Comparison of ENCODE assay signal across 14 cellular contexts in the genomic region with DNA sequence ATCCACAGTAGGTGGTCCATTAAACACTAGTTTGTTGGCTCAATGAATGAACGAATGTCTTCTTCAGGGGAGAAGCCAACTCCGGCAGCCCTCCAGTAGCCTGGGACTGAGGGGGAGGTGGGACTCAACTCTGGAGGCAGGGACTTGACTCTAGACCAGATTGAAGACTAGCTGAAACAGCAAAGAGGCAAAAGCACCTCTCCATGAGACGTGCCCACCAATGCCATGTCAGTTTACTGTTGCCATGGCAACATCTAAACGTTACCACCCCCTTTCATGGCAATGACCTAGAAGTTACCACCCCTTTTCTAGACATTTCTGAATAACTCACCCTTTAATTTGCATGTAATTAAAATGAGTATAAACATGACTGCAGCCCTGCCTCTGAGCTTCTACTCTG.
A peak's percentile ranks its signal among the peaks of the same experiment; 100 is the strongest.
DNase-seq lines count a peak whose midpoint lies in the region; ATAC-seq, FAIRE-seq and TF ChIP-seq lines count a peak whose summit lies in the region.
"Had no signal": no experiment of that assay in that cellular context is flagged by ENCODE, and none has a peak within 500 bp of the region (broad histone marks: within the 10 kb centered on the region; RNA-seq: fewer than 3 reads in every experiment).

No MANE protein-coding gene starts in this region.

- POLR2A ChIA-PET in HepG2 (lab: Yijun Ruan, JAX), result no interaction called here

- H3K27me3 Mint-ChIP-seq in endothelial cell (ENCODE audit: unreplicated experiment), result peaks cover 5% of the 10 kb centered on the region
- H3K27me3 Mint-ChIP-seq in neural progenitor cell (ENCODE audit: insufficient read depth, low read depth), result peaks cover 8% of the 10 kb centered on the region

- H3K36me3 ChIP-seq in HepG2 (replicated peaks in 1 of 2; ENCODE audit: control insufficient read depth in 1 of 2, insufficient read depth in 2 of 2, low read length in 2 of 2), result no peaks in the 10 kb centered on the region
- no peaks in the 10 kb centered on the region for H3K36me3 ChIP-seq in right lobe of liver
- no peaks in the 10 kb centered on the region for H3K36me3 ChIP-seq in Karpas-422 (ENCODE audit: insufficient read depth, low read length)
- no peaks in the 10 kb centered on the region for H3K36me3 ChIP-seq in neural progenitor cell
- no peaks in the 10 kb centered on the region for H3K36me3 ChIP-seq in gastroesophageal sphincter
- no peaks in the 10 kb centered on the region for H3K36me3 ChIP-seq in thyroid gland
- H3K36me3 ChIP-seq: BE2C had no signal

- TF ChIP-seq EP300 in HepG2 (IDR thresholded peaks at IDR 0.05; ENCODE audit: low read depth in 2 of 2, low read length in 2 of 2), result no peak
- no peak for TF ChIP-seq EP300 in HepG2 (CRISPR knock-in tag; IDR thresholded peaks at IDR 0.05; ENCODE audit: borderline replicate concordance)
- no peak for TF ChIP-seq EP300 in gastroesophageal sphincter (IDR thresholded peaks at IDR 0.05)

- H3F3A ChIP-seq in neural progenitor cell (ENCODE audit: low read depth), result no peaks in the 10 kb centered on the region

- ATAC-seq in HepG2 (no peak), right lobe of liver (no peak), gastroesophageal sphincter (no peak), HG03039 (IDR thresholded peaks at IDR 0.05; ENCODE audit: unreplicated experiment) (no peak)

- no peak overlapping the region for H3K9ac ChIP-seq in HepG2 (ENCODE audit: insufficient read depth, low read depth, low read length)
- H3K9ac ChIP-seq in Karpas-422 (ENCODE audit: low read length), result no peak overlapping the region
- H3K9ac ChIP-seq in neural progenitor cell, result no peak overlapping the region

- no peak overlapping the region for H3K27ac ChIP-seq in HepG2 (ENCODE audit: extremely low read length, insufficient read depth, low read length)
- no peak overlapping the region for H3K27ac ChIP-seq in right lobe of liver
- no peak overlapping the region for H3K27ac ChIP-seq in Karpas-422 (ENCODE audit: low read length)
- no peak overlapping the region for H3K27ac ChIP-seq in neural progenitor cell
- no peak overlapping the region for H3K27ac ChIP-seq in gastroesophageal sphincter
- H3K27ac ChIP-seq in thyroid gland, result no peak overlapping the region
- H3K27ac ChIP-seq: C4-2B had no signal

- 7% methylated on average over 4 of the region's 4 CpGs for WGBS in HepG2 (ENCODE audit: low lambda C conversion rate)
- 53% methylated on average over 4 of the region's 4 CpGs for WGBS in right lobe of liver (ENCODE audit: insufficient coverage, low coverage, low lambda C conversion rate, missing lambda C conversion rate)
- 48 to 52% methylated on average over 2 to 4 of the region's 4 CpGs for WGBS in gastroesophageal sphincter (ENCODE audit: low coverage in 1 of 2), 2 donors
- 74 to 76% methylated on average over 4 of the region's 4 CpGs for WGBS in thyroid gland, 2 donors

- H3K4me2 ChIP-seq in HepG2 (ENCODE audit: low read depth, low read length) (no peak overlapping the region), Karpas-422 (ENCODE audit: low read depth, low read length, poor library complexity, severe bottlenecking) (no peak overlapping the region), neural progenitor cell (no peak overlapping the region)

- CTCF ChIA-PET in HepG2 (lab: Yijun Ruan, JAX; ENCODE audit: low intra/inter-chr PET ratio, low total read pairs), result no interaction called here

- H3K79me2 ChIP-seq in HepG2 (ENCODE audit: insufficient read depth, low read length) (no peaks in the 10 kb centered on the region), Karpas-422 (ENCODE audit: low read length) (no peaks in the 10 kb centered on the region), neural progenitor cell (ENCODE audit: low read depth) (no peaks in the 10 kb centered on the region)

- H3K36me3 Mint-ChIP-seq in endothelial cell (ENCODE audit: low read depth, unreplicated experiment) (no peaks in the 10 kb centered on the region), neural progenitor cell (no peaks in the 10 kb centered on the region)
- H3K36me3 Mint-ChIP-seq: CD4-positive, alpha-beta memory T cell had no signal

- H3K4me3 ChIP-seq in HepG2 (replicated peaks in 1 of 3; ENCODE audit: insufficient read depth in 1 of 3, low read depth in 2 of 3, low read length in 3 of 3) (no peak overlapping the region), right lobe of liver (no peak overlapping the region), Karpas-422 (ENCODE audit: low read length) (no peak overlapping the region), neural progenitor cell (no peak overlapping the region), gastroesophageal sphincter (no peak overlapping the region), thyroid gland (replicated peaks in 1 of 3) (no peak overlapping the region)

- TF ChIP-seq CTCF in HepG2 (CRISPR knock-in tag; IDR thresholded peaks at IDR 0.05), result no peak
- no peak for TF ChIP-seq CTCF in right lobe of liver (IDR thresholded peaks at IDR 0.05)
- no peak for TF ChIP-seq CTCF in endothelial cell (IDR thresholded peaks at IDR 0.05; ENCODE audit: unreplicated experiment)
- no peak for TF ChIP-seq CTCF in neural progenitor cell (IDR thresholded peaks at IDR 0.05)
- no peak for TF ChIP-seq CTCF in gastroesophageal sphincter (IDR thresholded peaks at IDR 0.05)
- TF ChIP-seq CTCF in thyroid gland (IDR thresholded peaks at IDR 0.05), result no peak

- TF ChIP-seq RAD21 in HepG2 (CRISPR knock-in tag; IDR thresholded peaks at IDR 0.05), result no peak

- H3K9me3 ChIP-seq in HepG2 (ENCODE audit: low read length) (no peaks in the 10 kb centered on the region), right lobe of liver (no peaks in the 10 kb centered on the region), Karpas-422 (ENCODE audit: low read length) (no peaks in the 10 kb centered on the region), neural progenitor cell (ENCODE audit: low read depth) (no peaks in the 10 kb centered on the region), gastroesophageal sphincter (no peaks in the 10 kb centered on the region), thyroid gland (no peaks in the 10 kb centered on the region)
- H3K9me3 ChIP-seq: BE2C had no signal

- no peak for TF ChIP-seq POLR2A in HepG2 (IDR thresholded peaks at IDR 0.05; ENCODE audit: insufficient read depth in 1 of 2, low read depth in 2 of 2, low read length in 2 of 2)
- TF ChIP-seq POLR2A in right lobe of liver (IDR thresholded peaks at IDR 0.05), result no peak
- TF ChIP-seq POLR2A in gastroesophageal sphincter (IDR thresholded peaks at IDR 0.05), result no peak
- TF ChIP-seq POLR2A in thyroid gland (IDR thresholded peaks at IDR 0.05), result no peak

- H3K27ac Mint-ChIP-seq in endothelial cell (ENCODE audit: unreplicated experiment) (no peak overlapping the region), neural progenitor cell (no peak overlapping the region)
- H3K27ac Mint-ChIP-seq: CD4-positive, alpha-beta memory T cell had no signal

- H3K9me2 ChIP-seq in Karpas-422 (replicated peaks; ENCODE audit: insufficient read depth, low read length), result no peaks in the 10 kb centered on the region

- FAIRE-seq in HepG2 (lab: Jason Lieb, UNC), result no peak
- FAIRE-seq: A204.1 had no signal

- in situ Hi-C loops in HepG2 (cut with HindIII; ENCODE audit: extremely low pct_ligation_motif_present, low pct_unique_long_range_greater_than_20kb), result no loop called here

- intact Hi-C loops in HepG2 (cut with micrococcal nuclease; ENCODE audit: unreplicated experiment), result no loop called here
- intact Hi-C loops in right lobe of liver (cut with DNase I), result no loop called here
- intact Hi-C loops in thyroid gland (cut with DNase I), result no loop called here

- no peak overlapping the region for H3K4me3 Mint-ChIP-seq in endothelial cell (ENCODE audit: unreplicated experiment)
- no peak overlapping the region for H3K4me3 Mint-ChIP-seq in neural progenitor cell
- H3K4me3 Mint-ChIP-seq: CD4-positive, alpha-beta memory T cell had no signal

- H2AFZ ChIP-seq in HepG2 (ENCODE audit: low read length) (no peak overlapping the region), Karpas-422 (ENCODE audit: low read length) (no peak overlapping the region), neural progenitor cell (replicated peaks) (no peak overlapping the region)

- DNase-seq in HepG2 (ENCODE audit: low spot score) (no peak), right lobe of liver (no peak), Karpas-422 (peak; percentile 51), endothelial cell (ENCODE audit: low spot score) (peak; percentile 10), neural progenitor cell (ENCODE audit: low spot score) (peak; percentile 5), thyroid gland (no peak)
- DNase-seq: BE2C; CD4-positive, alpha-beta memory T cell; DMS53; GF-D8 had no signal

- H3K4me1 Mint-ChIP-seq in endothelial cell (ENCODE audit: unreplicated experiment) (no peaks in the 10 kb centered on the region), neural progenitor cell (peaks cover 3% of the 10 kb centered on the region)
- H3K4me1 Mint-ChIP-seq: CD4-positive, alpha-beta memory T cell had no signal

- H3K4me1 ChIP-seq in HepG2 (ENCODE audit: insufficient read depth, low read length), result no peaks in the 10 kb centered on the region
- H3K4me1 ChIP-seq in right lobe of liver, result no peaks in the 10 kb centered on the region
- no peaks in the 10 kb centered on the region for H3K4me1 ChIP-seq in Karpas-422 (ENCODE audit: low read length)
- H3K4me1 ChIP-seq in neural progenitor cell, result no peaks in the 10 kb centered on the region
- no peaks in the 10 kb centered on the region for H3K4me1 ChIP-seq in gastroesophageal sphincter
- peaks cover 0 to 7% of the 10 kb centered on the region in 2 donors for H3K4me1 ChIP-seq in thyroid gland
- H3K4me1 ChIP-seq: BE2C had no signal

- no peaks in the 10 kb centered on the region for H3K9me3 Mint-ChIP-seq in endothelial cell (ENCODE audit: unreplicated experiment)
- no peaks in the 10 kb centered on the region for H3K9me3 Mint-ChIP-seq in neural progenitor cell

- BruUV-seq in HepG2 (replicated peaks; lab: Mats Ljungman, UMichigan), result no TSS peak

- no peaks in the 10 kb centered on the region for H3K27me3 ChIP-seq in HepG2 (ENCODE audit: control insufficient read depth in 1 of 2, insufficient read depth in 2 of 2, low read length in 2 of 2)
- no peaks in the 10 kb centered on the region for H3K27me3 ChIP-seq in right lobe of liver
- no peaks in the 10 kb centered on the region for H3K27me3 ChIP-seq in Karpas-422 (ENCODE audit: low read length)
- H3K27me3 ChIP-seq in neural progenitor cell, result peaks cover 53% of the 10 kb centered on the region
- peaks cover 49% of the 10 kb centered on the region for H3K27me3 ChIP-seq in gastroesophageal sphincter
- H3K27me3 ChIP-seq in thyroid gland, result no peaks in the 10 kb centered on the region
- H3K27me3 ChIP-seq: BE2C had no signal

- no peaks in the 10 kb centered on the region for H4K20me1 ChIP-seq in HepG2 (ENCODE audit: insufficient read depth, low read length)
- no peaks in the 10 kb centered on the region for H4K20me1 ChIP-seq in Karpas-422 (ENCODE audit: insufficient read depth, low read depth, low read length)
- no peaks in the 10 kb centered on the region for H4K20me1 ChIP-seq in neural progenitor cell (ENCODE audit: low read depth)

TF ChIP-seq in HepG2, 621 proteins besides CTCF, POLR2A, EP300 and RAD21 (continues in another document):
- peak; percentile 48; the same call in 1 of the 2 replicates for TF ChIP-seq RFX1 (IDR thresholded peaks at IDR 0.05)
- no peak for TF ChIP-seq ZNF605 (CRISPR knock-in tag; IDR thresholded peaks at IDR 0.05)

Comparison
In these comparisons a context has a peak if more than half of its experiments do, and no peak if none do; other contexts are left out.
1. DNase-seq: peak in Karpas-422 (single experiment), endothelial cell (single experiment) and neural progenitor cell (single experiment); none in HepG2 (single experiment), right lobe of liver (0 of 3) and thyroid gland (0 of 2).